In the genomic region with DNA sequence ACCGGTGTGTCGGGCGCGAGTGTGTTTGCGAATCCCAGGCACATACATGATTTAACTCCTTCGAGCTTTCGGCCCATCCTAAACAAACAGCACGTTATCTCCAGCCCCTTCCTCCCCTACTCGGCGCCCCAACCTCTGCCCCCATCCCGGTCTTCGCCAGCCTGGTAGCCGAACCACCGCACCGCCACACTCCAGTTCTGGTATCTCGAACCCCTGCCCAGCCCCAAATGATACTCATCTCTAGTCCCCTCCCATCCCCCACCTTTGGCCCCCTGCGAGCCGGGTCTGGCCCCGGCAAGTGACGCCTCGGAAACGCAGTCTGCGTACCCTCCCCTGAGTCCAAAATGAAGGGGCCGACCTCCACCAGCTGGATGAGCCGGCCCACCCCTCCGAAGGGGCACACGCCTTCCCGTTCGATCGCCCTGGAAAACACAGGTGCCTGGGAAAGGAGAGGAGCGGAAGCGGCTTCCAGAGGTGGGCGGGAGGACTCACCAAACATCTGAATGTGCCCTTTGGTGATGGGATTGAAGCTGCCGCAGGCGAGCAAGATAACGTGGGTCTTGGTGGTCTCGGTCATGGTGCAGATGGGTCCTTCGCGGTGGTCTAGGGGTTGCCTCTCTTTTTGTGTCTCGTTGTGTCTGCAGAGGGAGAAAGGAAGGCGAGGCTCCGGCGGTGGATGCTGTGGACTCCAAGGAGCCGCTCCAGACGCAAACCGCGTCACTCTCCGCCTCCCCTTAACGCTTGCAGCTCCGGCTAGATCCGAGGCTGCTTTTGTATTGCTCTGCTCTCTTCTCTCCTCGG, we compare ENCODE assay signal across 8 cellular contexts. TPM values are rescaled to one million over a fixed set of nuclear protein-coding genes. Genes with fewer than 3 reads are reported as not detected.
DNase-seq lines count a peak whose midpoint lies in the region; ATAC-seq and TF ChIP-seq lines count a peak whose summit lies in the region.

A gene (minus strand): TSS at position 690 of the 801 bp plus-strand sequence. CDS start 113 bp downstream, at position 577.

- no peak within 1 kb of the TSS for H4K5ac ChIP-seq in mesendoderm (ENCODE audit: low read length)

- H4K8ac ChIP-seq in mesendoderm (ENCODE audit: low read depth, low read length): no peak within 1 kb of the TSS

- no peak within 1 kb of the TSS for H3K27ac Mint-ChIP-seq in activated T-helper 1 cell treated with anti-CD3 and anti-CD28 coated beads, Interleukin-12 subunit alpha, Interleukin-12 subunit beta, Interleukin-2, Interleukin-4 antibody, amounts not matched to agents 30 ng/mL and 10 ng/mL and 1 ng/mL, durations not matched to agents 14 hours and 24 hours and 36 hours

- no peak within 1 kb of the TSS for H2BK5ac ChIP-seq in mesendoderm (ENCODE audit: low read length)

- no peaks in the 10 kb centered on the region for H3K79me2 ChIP-seq in mesendoderm (ENCODE audit: control insufficient read depth, insufficient read depth, low read length)

- H3K9ac ChIP-seq in mesendoderm (ENCODE audit: low read length): peak within 1 kb of the TSS; percentile 44

- H3K9me3 ChIP-seq in upper lobe of right lung: no peaks in the 10 kb centered on the region

- no peak within 1 kb of the TSS for H2AK5ac ChIP-seq in mesendoderm (ENCODE audit: low read length)

- H3K4me3 Mint-ChIP-seq in activated T-helper 1 cell treated with anti-CD3 and anti-CD28 coated beads, Interleukin-12 subunit alpha, Interleukin-12 subunit beta, Interleukin-2, Interleukin-4 antibody, amounts not matched to agents 30 ng/mL and 10 ng/mL and 1 ng/mL, durations not matched to agents 14 hours and 24 hours and 36 hours: no peak within 1 kb of the TSS

- no peaks in the 10 kb centered on the region for H3K36me3 ChIP-seq in mesendoderm (ENCODE audit: control insufficient read depth, insufficient read depth, low read length)
- H3K36me3 ChIP-seq in upper lobe of right lung: no peaks in the 10 kb centered on the region

- ATAC-seq in upper lobe of right lung (peak; percentile 31), HG02763 (IDR thresholded peaks at IDR 0.05; ENCODE audit: unreplicated experiment) (no peak), GM18873 (IDR thresholded peaks at IDR 0.05; ENCODE audit: low FRiP score, unreplicated experiment) (no peak)

- no peak within 1 kb of the TSS for H3K23ac ChIP-seq in mesendoderm (ENCODE audit: low read length)

- peaks cover 2% of the 10 kb centered on the region for H3K36me3 Mint-ChIP-seq in activated T-helper 1 cell treated with anti-CD3 and anti-CD28 coated beads, Interleukin-12 subunit alpha, Interleukin-12 subunit beta, Interleukin-2, Interleukin-4 antibody, amounts not matched to agents 30 ng/mL and 10 ng/mL and 1 ng/mL, durations not matched to agents 14 hours and 24 hours and 36 hours (ENCODE audit: low read depth)

- peak within 1 kb of the TSS; percentile 61 for H3K4me3 ChIP-seq in mesendoderm (ENCODE audit: low read length)
- peak within 1 kb of the TSS; percentile 25 for H3K4me3 ChIP-seq in upper lobe of right lung

- H3K27ac ChIP-seq in mesendoderm (ENCODE audit: low read depth, low read length) (no peak within 1 kb of the TSS), upper lobe of right lung (no peak within 1 kb of the TSS)

- no peak within 1 kb of the TSS for H2BK120ac ChIP-seq in mesendoderm (ENCODE audit: low read depth, low read length)

- peak within 1 kb of the TSS; percentile 76 for H3K56ac ChIP-seq in mesendoderm (ENCODE audit: low read length)

- no peaks in the 10 kb centered on the region for H3K79me1 ChIP-seq in mesendoderm (ENCODE audit: low read length)

- DNase-seq in GM03348 (ENCODE audit: low spot score) (peak; percentile 37), NCI-H446 treated with DMSO at 0.1 percent for 48 hours (lab: John Stamatoyannopoulos, UW) (peak; percentile 41), dermis blood vessel endothelial cell (peak; percentile 7), mesendoderm (peak; percentile 76), upper lobe of right lung (peak; percentile 63)
- DNase-seq in activated T-helper 1 cell treated with anti-CD3 and anti-CD28 coated beads, Interleukin-12 subunit alpha, Interleukin-12 subunit beta, Interleukin-2, Interleukin-4 antibody, amounts not matched to agents 30 ng/mL and 10 ng/mL and 1 ng/mL, durations not matched to agents 14 hours and 24 hours and 36 hours (ENCODE audit: low spot score): no peak

- peaks cover 25% of the 10 kb centered on the region for H3K4me1 Mint-ChIP-seq in activated T-helper 1 cell treated with anti-CD3 and anti-CD28 coated beads, Interleukin-12 subunit alpha, Interleukin-12 subunit beta, Interleukin-2, Interleukin-4 antibody, amounts not matched to agents 30 ng/mL and 10 ng/mL and 1 ng/mL, durations not matched to agents 14 hours and 24 hours and 36 hours (ENCODE audit: low read depth)

- peak within 1 kb of the TSS; percentile 99 for H3K4me2 ChIP-seq in mesendoderm (ENCODE audit: low read length)

- H3K4me1 ChIP-seq in mesendoderm (ENCODE audit: control insufficient read depth, low read depth, low read length): peaks cover 2% of the 10 kb centered on the region
- peaks cover 22% of the 10 kb centered on the region for H3K4me1 ChIP-seq in upper lobe of right lung

- H3K27me3 Mint-ChIP-seq in activated T-helper 1 cell treated with anti-CD3 and anti-CD28 coated beads, Interleukin-12 subunit alpha, Interleukin-12 subunit beta, Interleukin-2, Interleukin-4 antibody, amounts not matched to agents 30 ng/mL and 10 ng/mL and 1 ng/mL, durations not matched to agents 14 hours and 24 hours and 36 hours (ENCODE audit: insufficient read depth): peaks cover 49% of the 10 kb centered on the region

- no peak within 1 kb of the TSS for H3K4ac ChIP-seq in mesendoderm (ENCODE audit: low read depth, low read length)

- WGBS in mesendoderm (ENCODE audit: extremely low coverage, insufficient coverage, low lambda C conversion rate): no CpG with 5 or more reads among the region's 52 CpGs

- intact Hi-C loops in upper lobe of right lung (cut with DNase I): no loop called here
- intact Hi-C loops in activated T-helper 1 cell treated with anti-CD3 and anti-CD28 coated beads, Interleukin-12 subunit alpha, Interleukin-12 subunit beta, Interleukin-2, Interleukin-4 antibody, amounts not matched to agents 30 ng/mL and 10 ng/mL and 1 ng/mL, durations not matched to agents 14 hours and 24 hours and 36 hours (cut with micrococcal nuclease): loop anchor here (5.0 kb wide), 1 partner anchor 969 kb away; a partner anchor contains a TSS

- no peak within 1 kb of the TSS for H3K18ac ChIP-seq in mesendoderm (ENCODE audit: low read length)

- H3K27me3 ChIP-seq in mesendoderm (ENCODE audit: insufficient read depth, low read length, poor library complexity) (peaks cover 6% of the 10 kb centered on the region), upper lobe of right lung (peaks cover 49% of the 10 kb centered on the region)

- H3K9me3 Mint-ChIP-seq in activated T-helper 1 cell treated with anti-CD3 and anti-CD28 coated beads, Interleukin-12 subunit alpha, Interleukin-12 subunit beta, Interleukin-2, Interleukin-4 antibody, amounts not matched to agents 30 ng/mL and 10 ng/mL and 1 ng/mL, durations not matched to agents 14 hours and 24 hours and 36 hours: no peaks in the 10 kb centered on the region

- no peak for TF ChIP-seq CTCF in upper lobe of right lung (IDR thresholded peaks at IDR 0.05)

- H2BK15ac ChIP-seq in mesendoderm (replicated peaks; ENCODE audit: low read depth): no peak within 1 kb of the TSS

RNA-seq across cellular contexts. Expression of the gene that starts here (rescaled TPM):
- total RNA-seq in dermis blood vessel endothelial cell (0.28 and 0.68 TPM in 2 replicates), upper lobe of right lung (0.38 TPM)
- 3.8 TPM for polyA plus RNA-seq in mesendoderm (2013, experiment 1 of 2)
- polyA plus RNA-seq in mesendoderm (2013, experiment 2 of 2): 3.8 TPM
- not detected in 2 replicates for total RNA-seq in activated T-helper 1 cell treated with anti-CD3 and anti-CD28 coated beads, Interleukin-12 subunit alpha, Interleukin-12 subunit beta, Interleukin-2, Interleukin-4 antibody, amounts not matched to agents 30 ng/mL and 10 ng/mL and 1 ng/mL, durations not matched to agents 14 hours and 24 hours and 36 hours

Comparison
In these comparisons a context has a peak if more than half of its experiments do, and no peak if none do; other contexts are left out.
1. Peak in DNase-seq in dermis blood vessel endothelial cell; RNA of the gene not detected or under 1 TPM.
2. Peak in DNase-seq, ATAC-seq and H3K4me3 ChIP-seq in upper lobe of right lung; RNA of the gene not detected or under 1 TPM.